1 cellular context compared by ENCODE assay signal in genomic region chr17:82440377-82440981, GRCh38.
TF ChIP-seq lines count a peak whose summit lies in the region.

No MANE protein-coding gene starts in this region.

TF ChIP-seq in IMR-90, 13 proteins besides CTCF, POLR2A, EP300 and RAD21 (continued from another document):
- TF ChIP-seq CEBPB (IDR thresholded peaks at IDR 0.05; ENCODE audit: low read depth, low read length): no peak
